Comparison of ENCODE assay signal across 14 cellular contexts in the genomic region with DNA sequence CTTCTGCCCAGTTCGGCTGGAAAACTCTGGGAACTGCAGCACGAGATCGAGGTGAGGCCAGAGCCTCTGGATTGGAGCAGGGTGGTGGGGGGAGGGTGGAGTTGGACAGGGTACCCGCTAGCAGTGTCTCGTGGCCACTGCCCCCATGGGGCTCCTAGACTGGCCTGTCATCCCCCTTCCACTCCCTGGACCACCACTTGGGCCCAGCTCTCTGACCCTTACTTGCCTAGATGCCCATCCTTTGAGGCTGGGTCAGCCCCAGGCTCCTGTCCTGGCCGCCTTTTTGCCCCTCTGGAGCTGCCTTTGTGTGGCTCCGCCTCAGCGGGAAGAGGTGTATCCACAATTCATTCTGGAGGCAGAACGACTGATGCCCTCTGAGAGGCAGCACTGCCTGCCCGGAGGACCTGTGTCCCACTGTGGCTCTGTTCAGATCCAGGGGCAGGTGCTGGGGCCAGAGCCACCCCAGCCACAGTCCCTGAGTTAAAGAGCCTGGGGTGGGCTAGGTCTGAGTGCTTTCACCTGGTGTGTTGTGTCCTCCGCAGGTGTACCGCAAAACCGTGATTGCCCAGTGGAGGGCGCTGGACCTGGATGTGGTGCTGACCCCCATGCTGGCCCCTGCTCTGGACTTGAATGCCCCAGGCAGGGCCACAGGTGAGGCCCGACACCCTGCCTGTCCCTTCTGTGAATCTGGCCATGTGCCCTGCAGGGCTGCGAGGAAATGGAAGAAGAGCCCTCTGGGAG. TPM values are rescaled to one million over a fixed set of nuclear protein-coding genes. Genes with fewer than 3 reads are reported as not detected.
A peak's percentile ranks its signal among the peaks of the same experiment; 100 is the strongest.
DNase-seq lines count a peak whose midpoint lies in the region; ATAC-seq and TF ChIP-seq lines count a peak whose summit lies in the region.
"Had no signal": no experiment of that assay in that cellular context is flagged by ENCODE, and none has a peak within 500 bp of the region (broad histone marks: within the 10 kb centered on the region; RNA-seq: fewer than 3 reads in every experiment).

No MANE protein-coding gene starts in this region.

- no peaks in the 10 kb centered on the region; the same call in 2 of the 3 replicates for H3K9me3 Mint-ChIP-seq in GM23338
- H3K9me3 Mint-ChIP-seq in activated naive CD8-positive, alpha-beta T cell treated with anti-CD3 and anti-CD28 coated beads for 36 hours: no peaks in the 10 kb centered on the region
- H3K9me3 Mint-ChIP-seq: activated naive CD4-positive, alpha-beta T cell treated with anti-CD3 and anti-CD28 coated beads, Interleukin-2, amount 50 U/mL, for 72 hours; T-helper 1 cell treated with Interleukin-12 subunit alpha and Interleukin-12 subunit beta and Interleukin-4 antibody, amounts not matched to agents 30 μg/mL and 1 μg/mL, for 36 hours had no signal

- H3K79me2 ChIP-seq in GM23338 (replicated peaks; ENCODE audit: insufficient read depth): no peaks in the 10 kb centered on the region

- no peak for TF ChIP-seq RAD21 in liver (IDR thresholded peaks at IDR 0.05)

- peaks cover 8% of the 10 kb centered on the region for H3K4me1 ChIP-seq in GM23338 (ENCODE audit: insufficient read depth)
- H3K4me1 ChIP-seq in liver (ENCODE audit: control insufficient read depth in 4 of 4, insufficient read depth in 4 of 4, low read length in 3 of 4): no peaks in the 10 kb centered on the region

- WGBS in liver: 92% methylated on average over 16 of the region's 16 CpGs

- H3K27me3 ChIP-seq in GM23338 (ENCODE audit: insufficient read depth) (no peaks in the 10 kb centered on the region), liver (ENCODE audit: control insufficient read depth in 4 of 4, insufficient read depth in 4 of 4, low read length in 3 of 4) (no peaks in the 10 kb centered on the region)

- H3F3A ChIP-seq in GM23338 (replicated peaks; ENCODE audit: low read depth): no peaks in the 10 kb centered on the region

- H3K9me2 ChIP-seq in GM23338 (ENCODE audit: insufficient read depth): no peaks in the 10 kb centered on the region

- peaks cover 10% of the 10 kb centered on the region for H3K4me1 Mint-ChIP-seq in GM23338
- no peaks in the 10 kb centered on the region for H3K4me1 Mint-ChIP-seq in activated naive CD8-positive, alpha-beta T cell treated with anti-CD3 and anti-CD28 coated beads for 36 hours

- DNase-seq in COLO668 (lab: John Stamatoyannopoulos, UW; ENCODE audit: unreplicated experiment): peak; percentile 49
- DNase-seq in GM23338 (ENCODE audit: low spot score): peak; percentile 88
- peak; percentile 23 for DNase-seq in activated naive CD8-positive, alpha-beta T cell treated with anti-CD3 and anti-CD28 coated beads for 36 hours
- DNase-seq in NCI-H2081 (lab: John Stamatoyannopoulos, UW): no peak
- DNase-seq in sciatic nerve (ENCODE audit: low spot score): no peak
- no peak for DNase-seq in NCI-H69 (lab: John Stamatoyannopoulos, UW)
- DNase-seq: NCI-H2227 treated with DMSO at 0.1 percent for 48 hours, small intestine had no signal

- ATAC-seq in GM23338 (peak; percentile 87), sciatic nerve (no peak)
- no peak for ATAC-seq in activated CD4-positive, CD25-positive, alpha-beta regulatory T cell treated with anti-CD3 and anti-CD28 coated beads, Interleukin-2, amount 50 U/mL, for 24 hours
- ATAC-seq: activated naive CD4-positive, alpha-beta T cell treated with anti-CD3 and anti-CD28 coated beads, Interleukin-2, amount 50 U/mL, for 72 hours; esophagus mucosa had no signal

- H3K4me2 ChIP-seq in GM23338: no peak overlapping the region

- H4K20me1 ChIP-seq in GM23338 (replicated peaks; ENCODE audit: insufficient read depth): no peaks in the 10 kb centered on the region

- peaks cover 24% of the 10 kb centered on the region for H3K27me3 Mint-ChIP-seq in GM23338 (ENCODE audit: insufficient read depth, low read depth, poor library complexity)
- no peaks in the 10 kb centered on the region for H3K27me3 Mint-ChIP-seq in activated naive CD8-positive, alpha-beta T cell treated with anti-CD3 and anti-CD28 coated beads for 36 hours

- H3K9me3 ChIP-seq in liver (ENCODE audit: control insufficient read depth in 4 of 4, low read length in 3 of 4): no peaks in the 10 kb centered on the region

- TF ChIP-seq CTCF in GM23338 (conservative IDR thresholded peaks at IDR 0.05; ENCODE audit: low read depth in 2 of 2) (peak; percentile 80 to 93), liver (IDR thresholded peaks at IDR 0.05; ENCODE audit: low read depth, low read length, missing input control) (peak; percentile 4)

- H2AFZ ChIP-seq in GM23338: no peak overlapping the region

- H3K4me3 ChIP-seq in GM23338 (no peak overlapping the region), liver (ENCODE audit: low read depth in 1 of 3, low read length in 3 of 3) (no peak overlapping the region)
- H3K4me3 ChIP-seq: lung had no signal

- H3K36me3 Mint-ChIP-seq in GM23338 (ENCODE audit: low read depth): no peaks in the 10 kb centered on the region; the same call in 2 of the 3 replicates
- no peaks in the 10 kb centered on the region for H3K36me3 Mint-ChIP-seq in activated naive CD8-positive, alpha-beta T cell treated with anti-CD3 and anti-CD28 coated beads for 36 hours
- H3K36me3 Mint-ChIP-seq: activated naive CD4-positive, alpha-beta T cell treated with anti-CD3 and anti-CD28 coated beads, Interleukin-2, amount 50 U/mL, for 72 hours had no signal

- no peak overlapping the region for H3K9ac ChIP-seq in liver (ENCODE audit: low read depth in 1 of 2, low read length in 2 of 2)

- no peaks in the 10 kb centered on the region; the same call in 1 of the 2 replicates for H3K36me3 ChIP-seq in GM23338 (ENCODE audit: insufficient read depth)
- H3K36me3 ChIP-seq in liver (ENCODE audit: control insufficient read depth in 4 of 4, insufficient read depth in 3 of 4, low read depth in 1 of 4, low read length in 3 of 4): peaks cover 0 to 42% (median 17%) of the 10 kb centered on the region in 4 donors

- no peak overlapping the region for H3K27ac Mint-ChIP-seq in GM23338
- no peak overlapping the region for H3K27ac Mint-ChIP-seq in activated naive CD8-positive, alpha-beta T cell treated with anti-CD3 and anti-CD28 coated beads for 36 hours
- H3K27ac Mint-ChIP-seq: T-helper 1 cell treated with Interleukin-12 subunit alpha and Interleukin-12 subunit beta and Interleukin-4 antibody, amounts not matched to agents 30 μg/mL and 1 μg/mL, for 36 hours had no signal

- H3K4me3 Mint-ChIP-seq in GM23338: no peak overlapping the region
- H3K4me3 Mint-ChIP-seq in activated naive CD8-positive, alpha-beta T cell treated with anti-CD3 and anti-CD28 coated beads for 36 hours: no peak overlapping the region
- H3K4me3 Mint-ChIP-seq: T-helper 1 cell treated with Interleukin-12 subunit alpha and Interleukin-12 subunit beta and Interleukin-4 antibody, amounts not matched to agents 30 μg/mL and 1 μg/mL, for 36 hours had no signal

- no peak overlapping the region for H3K27ac ChIP-seq in GM23338 (ENCODE audit: low read depth)
- no peak overlapping the region for H3K27ac ChIP-seq in liver (ENCODE audit: low read depth in 1 of 2, low read length in 2 of 2)

- intact Hi-C loops in sciatic nerve (cut with DNase I): no loop called here

TF ChIP-seq in GM23338, 12 proteins besides CTCF, POLR2A, EP300 and RAD21 (continues in another document):
- TF ChIP-seq ZNF114 (CRISPR knock-in tag; IDR thresholded peaks at IDR 0.05): no peak

TF ChIP-seq in liver, 16 proteins besides CTCF, POLR2A, EP300 and RAD21 (continues in another document):
- no peak for TF ChIP-seq REST (IDR thresholded peaks at IDR 0.05)
- no peak for TF ChIP-seq YY1 (IDR thresholded peaks at IDR 0.05)
- TF ChIP-seq FOXA1 (IDR thresholded peaks at IDR 0.05): no peak
- no peak for TF ChIP-seq EGR1 (IDR thresholded peaks at IDR 0.05; ENCODE audit: low read depth in 2 of 2)
- no peak for TF ChIP-seq FOXA2 (IDR thresholded peaks at IDR 0.05)
- no peak for TF ChIP-seq GABPA (IDR thresholded peaks at IDR 0.05 in 1 of 2, conservative IDR thresholded peaks at IDR 0.05 in 1 of 2)
- no peak for TF ChIP-seq HNF4A (conservative IDR thresholded peaks at IDR 0.05)
- TF ChIP-seq RXRA (IDR thresholded peaks at IDR 0.05): no peak
- TF ChIP-seq, protein P1, sequence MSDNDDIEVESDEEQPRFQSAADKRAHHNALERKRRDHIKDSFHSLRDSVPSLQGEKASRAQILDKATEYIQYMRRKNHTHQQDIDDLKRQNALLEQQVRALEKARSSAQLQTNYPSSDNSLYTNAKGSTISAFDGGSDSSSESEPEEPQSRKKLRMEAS (IDR thresholded peaks at IDR 0.05): no peak
- no peak for TF ChIP-seq HNF4G (IDR thresholded peaks at IDR 0.05)
- TF ChIP-seq, protein P2, sequence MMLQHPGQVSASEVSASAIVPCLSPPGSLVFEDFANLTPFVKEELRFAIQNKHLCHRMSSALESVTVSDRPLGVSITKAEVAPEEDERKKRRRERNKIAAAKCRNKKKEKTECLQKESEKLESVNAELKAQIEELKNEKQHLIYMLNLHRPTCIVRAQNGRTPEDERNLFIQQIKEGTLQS (IDR thresholded peaks at IDR 0.05): no peak

RNA-seq across cellular contexts. Expression of gene FAAH, which starts 17.7 kb away (rescaled TPM):
- total RNA-seq in GM23338 (2014; rRNA removed; shearing (Covaris generic)): 17.9 and 24.0 TPM in 2 replicates
- polyA plus RNA-seq in GM23338 (2016; fragmentation: Nextera tagmentation; extraction: Ambion mirVana) (10.7 and 12.3 TPM in 2 replicates), liver (10 to 100 TPM; 17.8 to 26.5 TPM)
- 1 to 10 TPM; 2.8 to 3.4 TPM for total RNA-seq in activated naive CD8-positive, alpha-beta T cell treated with anti-CD3 and anti-CD28 coated beads for 36 hours
- total RNA-seq in liver (10 to 100 TPM in 1 of 2 donors, 1 to 10 TPM in 1; 4.3 to 41.5 TPM), sciatic nerve (34.4 TPM)

Comparison
In these comparisons a context has a peak if more than half of its experiments do, and no peak if none do; other contexts are left out.
1. DNase-seq: peak in COLO668 (single experiment), GM23338 (single experiment) and activated naive CD8-positive, alpha-beta T cell treated with anti-CD3 and anti-CD28 coated beads for 36 hours (single experiment); none in NCI-H2081 (0 of 2), sciatic nerve (single experiment) and NCI-H69 (single experiment).